Comparison of ENCODE assay signal across 17 cellular contexts in the genomic region with DNA sequence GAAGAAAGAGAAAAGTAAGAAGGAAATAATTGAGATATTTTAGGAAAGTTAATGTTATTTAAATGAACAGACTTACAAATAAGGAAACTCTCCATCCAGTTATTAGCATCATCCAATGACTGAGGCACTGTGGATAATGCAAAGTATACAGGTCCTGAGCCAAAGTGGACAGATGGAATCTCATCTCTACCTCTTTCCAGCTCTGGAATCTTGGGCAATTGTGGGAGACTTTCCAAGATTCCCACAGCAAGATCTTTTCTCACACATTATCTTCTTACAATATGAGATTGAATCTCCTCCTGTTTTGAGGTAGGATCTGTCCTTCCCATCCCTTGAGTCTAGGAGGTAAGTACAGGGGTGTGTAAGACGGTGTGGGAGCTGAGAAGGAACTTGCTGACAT. TPM values are rescaled to one million over a fixed set of nuclear protein-coding genes. Genes with fewer than 3 reads are reported as not detected.
DNase-seq lines count a peak whose midpoint lies in the region; ATAC-seq and TF ChIP-seq lines count a peak whose summit lies in the region.
"Had no signal": no experiment of that assay in that cellular context is flagged by ENCODE, and none has a peak within 500 bp of the region (broad histone marks: within the 10 kb centered on the region; RNA-seq: fewer than 3 reads in every experiment).

No MANE protein-coding gene starts in this region.

- TF ChIP-seq CTCF in omental fat pad (IDR thresholded peaks at IDR 0.05), result no peak

- DNase-seq in DMS 273 (lab: John Stamatoyannopoulos, UW; ENCODE audit: unreplicated experiment) (peak; percentile 10), DMS 273 treated with DMSO at 0.1 percent for 48 hours (lab: John Stamatoyannopoulos, UW) (no peak), cerebellum (ENCODE audit: low spot score) (peak; percentile 30), pons (ENCODE audit: low spot score) (peak; percentile 20), cerebellar nuclear complex (lab: John Stamatoyannopoulos, UW) (no peak), omental fat pad (ENCODE audit: low spot score) (no peak)
- DNase-seq: AML-193; Caco-2; Calu3; CD4-positive, alpha-beta T cell; CD8-positive, alpha-beta T cell; DMS79 treated with DMSO at 0.1 percent for 48 hours; GDM1 had no signal

- no peak for ATAC-seq in omental fat pad (ENCODE audit: low FRiP score)
- ATAC-seq: A549; CD8-positive, alpha-beta T cell; GM12878 had no signal

RNA-seq across cellular contexts. Expression of gene HTR1E, which starts 28.9 kb away (rescaled TPM):
- total RNA-seq in cerebellum, result 0.54 TPM
- total RNA-seq in omental fat pad, result not detected
- total RNA-seq: A172; B cell; Caco-2; Calu3; CD4-positive, alpha-beta T cell; CD8-positive, alpha-beta T cell; GM12878 had no signal

Comparison
In these comparisons a context has a peak if more than half of its experiments do, and no peak if none do; other contexts are left out.
1. DNase-seq: peak in DMS 273 (single experiment), cerebellum (single experiment) and pons (single experiment); none in DMS 273 treated with DMSO at 0.1 percent for 48 hours (single experiment), cerebellar nuclear complex (0 of 2) and omental fat pad (single experiment).